ENCODE assay signal across 23 cellular contexts in the genomic region with DNA sequence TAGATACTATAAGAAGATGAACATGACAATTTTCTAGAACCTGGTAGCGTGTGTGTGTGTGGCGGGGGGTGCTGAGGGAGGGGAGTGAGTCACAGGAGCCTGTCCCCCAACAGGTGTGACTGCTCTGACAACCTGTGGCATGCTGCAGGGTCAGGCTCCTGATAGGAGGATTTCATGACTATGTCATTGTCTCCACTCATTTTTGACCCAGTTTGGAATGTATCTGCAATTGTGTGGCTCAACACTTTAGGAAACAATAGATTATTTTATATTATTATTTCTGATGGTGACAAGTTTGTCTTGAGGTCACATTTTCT. TPM values are rescaled to one million over a fixed set of nuclear protein-coding genes. Genes with fewer than 3 reads are reported as not detected.
DNase-seq lines count a peak whose midpoint lies in the region; ATAC-seq, FAIRE-seq and TF ChIP-seq lines count a peak whose summit lies in the region.
"Had no signal": no experiment of that assay in that cellular context is flagged by ENCODE, and none has a peak within 500 bp of the region (broad histone marks: within the 10 kb centered on the region; RNA-seq: fewer than 3 reads in every experiment).

No MANE protein-coding gene starts in this region.

- no peaks in the 10 kb centered on the region for H3K4me1 ChIP-seq in GM23338 (ENCODE audit: insufficient read depth)
- H3K4me1 ChIP-seq in PC-3 (ENCODE audit: insufficient read depth, low read length), result peaks cover 14% of the 10 kb centered on the region
- H3K4me1 ChIP-seq in HepG2 (ENCODE audit: insufficient read depth, low read length), result peaks cover 34% of the 10 kb centered on the region
- H3K4me1 ChIP-seq in A673 (ENCODE audit: insufficient read depth, low read length, poor library complexity, severe bottlenecking), result no peaks in the 10 kb centered on the region

- no peak for FAIRE-seq in HepG2 (lab: Jason Lieb, UNC)
- FAIRE-seq: A549 had no signal

- H2AFZ ChIP-seq in GM23338, result no peak overlapping the region
- H2AFZ ChIP-seq in PC-3 (ENCODE audit: low read length), result no peak overlapping the region
- no peak overlapping the region for H2AFZ ChIP-seq in HepG2 (ENCODE audit: low read length)
- H2AFZ ChIP-seq: GM23248 had no signal

- H3K36me3 Mint-ChIP-seq in GM23338 (ENCODE audit: low read depth) (0 out of 3 replicates have a peak, but pooled peaks cover 3% of the 10 kb centered on the region), osteocyte (ENCODE audit: unreplicated experiment) (peaks cover 32% of the 10 kb centered on the region), glutamatergic neuron (ENCODE audit: unreplicated experiment) (no peaks in the 10 kb centered on the region)
- H3K36me3 Mint-ChIP-seq: CD8-positive, alpha-beta memory T cell had no signal

- TF ChIP-seq CTCF in GM23338 (conservative IDR thresholded peaks at IDR 0.05; ENCODE audit: low read depth in 2 of 2) (no peak), PC-3 (conservative IDR thresholded peaks at IDR 0.05; ENCODE audit: low read depth, low read length) (no peak), HepG2 (CRISPR knock-in tag; IDR thresholded peaks at IDR 0.05) (no peak), osteocyte (IDR thresholded peaks at IDR 0.05) (no peak), glutamatergic neuron (IDR thresholded peaks at IDR 0.05; ENCODE audit: partially characterized antibody, unreplicated experiment) (no peak), A673 (conservative IDR thresholded peaks at IDR 0.05; ENCODE audit: low read depth, low read length) (no peak)

- H3K4me3 Mint-ChIP-seq in GM23338 (no peak overlapping the region), osteocyte (ENCODE audit: unreplicated experiment) (no peak overlapping the region), glutamatergic neuron (ENCODE audit: unreplicated experiment) (no peak overlapping the region)
- H3K4me3 Mint-ChIP-seq: B cell; CD8-positive, alpha-beta memory T cell; H9; HFFc6 had no signal

- H3K9me2 ChIP-seq in GM23338 (ENCODE audit: insufficient read depth) (no peaks in the 10 kb centered on the region), PC-3 (replicated peaks; ENCODE audit: low read length) (no peaks in the 10 kb centered on the region)

- H3K9me3 ChIP-seq in PC-3 (ENCODE audit: low read length) (no peaks in the 10 kb centered on the region), HepG2 (ENCODE audit: low read length) (no peaks in the 10 kb centered on the region), A673 (ENCODE audit: low read depth, low read length, poor library complexity, severe bottlenecking) (no peaks in the 10 kb centered on the region)
- H3K9me3 ChIP-seq: A549 had no signal

- no peak overlapping the region for H3K27ac Mint-ChIP-seq in GM23338
- H3K27ac Mint-ChIP-seq in osteocyte (ENCODE audit: unreplicated experiment), result no peak overlapping the region
- H3K27ac Mint-ChIP-seq in glutamatergic neuron (ENCODE audit: unreplicated experiment), result no peak overlapping the region
- H3K27ac Mint-ChIP-seq: B cell, H9, HFFc6 had no signal

- H3K27me3 ChIP-seq in GM23338 (ENCODE audit: insufficient read depth), result no peaks in the 10 kb centered on the region
- H3K27me3 ChIP-seq in PC-3 (ENCODE audit: low read length), result no peaks in the 10 kb centered on the region
- H3K27me3 ChIP-seq in HepG2 (ENCODE audit: control insufficient read depth in 1 of 2, insufficient read depth in 2 of 2, low read length in 2 of 2), result no peaks in the 10 kb centered on the region
- no peaks in the 10 kb centered on the region for H3K27me3 ChIP-seq in A673 (replicated peaks; ENCODE audit: insufficient read depth, low read depth, low read length, poor library complexity)

- 0 out of 2 replicates have a peak, but pooled peaks cover 3% of the 10 kb centered on the region for H3K36me3 ChIP-seq in GM23338 (ENCODE audit: insufficient read depth)
- H3K36me3 ChIP-seq in PC-3 (ENCODE audit: low read depth, low read length), result no peaks in the 10 kb centered on the region
- peaks cover 25 to 47% of the 10 kb centered on the region in 2 experiments for H3K36me3 ChIP-seq in HepG2 (replicated peaks in 1 of 2; ENCODE audit: control insufficient read depth in 1 of 2, insufficient read depth in 2 of 2, low read length in 2 of 2)
- no peaks in the 10 kb centered on the region for H3K36me3 ChIP-seq in A673 (ENCODE audit: insufficient read depth, low read length, poor library complexity, severe bottlenecking)

- H3K9me3 Mint-ChIP-seq in GM23338 (no peaks in the 10 kb centered on the region), osteocyte (ENCODE audit: unreplicated experiment) (no peaks in the 10 kb centered on the region), glutamatergic neuron (ENCODE audit: unreplicated experiment) (no peaks in the 10 kb centered on the region)
- H3K9me3 Mint-ChIP-seq: CD8-positive, alpha-beta memory T cell; H9; HFFc6 had no signal

- no peaks in the 10 kb centered on the region for H3F3A ChIP-seq in GM23338 (replicated peaks; ENCODE audit: low read depth)
- H3F3A ChIP-seq in PC-3 (ENCODE audit: low read length, unreplicated experiment), result no peaks in the 10 kb centered on the region

- no TSS peak for BruUV-seq in PC-3 (replicated peaks; lab: Mats Ljungman, UMichigan)
- BruUV-seq in HepG2 (replicated peaks; lab: Mats Ljungman, UMichigan), result no TSS peak
- no TSS peak for BruUV-seq in A673 (replicated peaks; lab: Mats Ljungman, UMichigan)

- 0 out of 2 replicates have a peak overlapping the region, but pooled peaks have one; percentile 26 for H3K27ac ChIP-seq in GM23338 (ENCODE audit: low read depth)
- peak overlapping the region; percentile 21; the same call in 1 of the 2 replicates for H3K27ac ChIP-seq in PC-3 (ENCODE audit: low read length)
- peak overlapping the region; percentile 48 for H3K27ac ChIP-seq in HepG2 (ENCODE audit: extremely low read length, insufficient read depth, low read length)
- no peak overlapping the region for H3K27ac ChIP-seq in A673 (ENCODE audit: low read depth, low read length, poor library complexity, severe bottlenecking)
- H3K27ac ChIP-seq: A549, GM23248 had no signal

- H3K4me2 ChIP-seq in GM23338 (no peak overlapping the region), PC-3 (ENCODE audit: low read length) (0 out of 2 replicates have a peak overlapping the region, but pooled peaks have one; percentile 21), HepG2 (ENCODE audit: low read depth, low read length) (no peak overlapping the region)
- H3K4me2 ChIP-seq: A549 had no signal

- no peak for DNase-seq in GM23338 (ENCODE audit: low spot score)
- DNase-seq in PC-3, result peak; percentile 44
- DNase-seq in HepG2 (ENCODE audit: low spot score), result no peak
- peak; percentile 44 for DNase-seq in osteocyte (ENCODE audit: extremely low spot score, unreplicated experiment)
- DNase-seq in glutamatergic neuron, result no peak
- DNase-seq in A673 (ENCODE audit: low spot score), result no peak
- no peak for DNase-seq in stimulated activated CD4-positive, alpha-beta T cell treated with anti-CD3 and anti-CD28 coated beads, Interleukin-1b, Interleukin-23, amount 100 ng/mL, for 48 hours
- DNase-seq: CD8-positive, alpha-beta memory T cell; GM23248; H9; HFFc6; Karpas-422; NCI-H1092 treated with DMSO at 0.1 percent for 48 hours; NCI-H1436; NCI-H187; NCI-H2081 treated with DMSO at 0.1 percent for 48 hours; NCI-H2171 treated with DMSO at 0.1 percent for 48 hours; NCI-H524; NCI-H774 had no signal

- 87% methylated on average over 2 of the region's 2 CpGs for WGBS in HepG2 (ENCODE audit: low lambda C conversion rate)

- CTCF ChIA-PET in PC-3 (lab: Charles Lee) (no interaction called here), HepG2 (lab: Yijun Ruan, JAX; ENCODE audit: low intra/inter-chr PET ratio, low total read pairs) (no interaction called here), A673 (lab: Charles Lee) (no interaction called here)

- H3K4me1 Mint-ChIP-seq in GM23338 (peaks cover 9% of the 10 kb centered on the region), osteocyte (ENCODE audit: unreplicated experiment) (no peaks in the 10 kb centered on the region), glutamatergic neuron (ENCODE audit: low read depth, unreplicated experiment) (no peaks in the 10 kb centered on the region)
- H3K4me1 Mint-ChIP-seq: B cell; CD8-positive, alpha-beta memory T cell; H9 had no signal

- H3K79me2 ChIP-seq in GM23338 (replicated peaks; ENCODE audit: insufficient read depth), result no peaks in the 10 kb centered on the region
- no peaks in the 10 kb centered on the region for H3K79me2 ChIP-seq in PC-3 (ENCODE audit: low read length)
- H3K79me2 ChIP-seq in HepG2 (ENCODE audit: insufficient read depth, low read length), result no peaks in the 10 kb centered on the region

- TF ChIP-seq POLR2A in HepG2 (IDR thresholded peaks at IDR 0.05; ENCODE audit: insufficient read depth in 1 of 2, low read depth in 2 of 2, low read length in 2 of 2), result no peak

- in situ Hi-C loops in HepG2 (cut with HindIII; ENCODE audit: extremely low pct_ligation_motif_present, low pct_unique_long_range_greater_than_20kb), result no loop called here

- H3K4me3 ChIP-seq in GM23338 (no peak overlapping the region), PC-3 (ENCODE audit: low read length) (no peak overlapping the region), HepG2 (replicated peaks in 1 of 3; ENCODE audit: insufficient read depth in 1 of 3, low read depth in 2 of 3, low read length in 3 of 3) (no peak overlapping the region), A673 (ENCODE audit: low read depth, low read length, poor library complexity, severe bottlenecking) (no peak overlapping the region)
- H3K4me3 ChIP-seq: A549, GM23248 had no signal

- intact Hi-C loops in PC-3 (cut with micrococcal nuclease), result no loop called here
- intact Hi-C loops in HepG2 (cut with micrococcal nuclease; ENCODE audit: unreplicated experiment), result no loop called here
- intact Hi-C loops in A673 (cut with micrococcal nuclease; ENCODE audit: unreplicated experiment), result no loop called here

- TF ChIP-seq RAD21 in HepG2 (CRISPR knock-in tag; IDR thresholded peaks at IDR 0.05), result no peak

- H4K20me1 ChIP-seq in GM23338 (replicated peaks; ENCODE audit: insufficient read depth) (peaks cover under 1% of the 10 kb centered on the region; the same call in 1 of the 2 replicates), PC-3 (ENCODE audit: low read length) (no peaks in the 10 kb centered on the region), HepG2 (ENCODE audit: insufficient read depth, low read length) (no peaks in the 10 kb centered on the region)

- H3K9ac ChIP-seq in PC-3 (ENCODE audit: low read length), result no peak overlapping the region
- no peak overlapping the region for H3K9ac ChIP-seq in HepG2 (ENCODE audit: insufficient read depth, low read depth, low read length)
- H3K9ac ChIP-seq: GM23248 had no signal

- ATAC-seq in GM23338, result no peak
- ATAC-seq in PC-3, result peak; percentile 32
- ATAC-seq in HepG2, result no peak
- ATAC-seq in HG03469 (IDR thresholded peaks at IDR 0.05; ENCODE audit: unreplicated experiment), result no peak
- ATAC-seq: A549, SK-N-SH treated with all-trans-retinoic acid at 6 μM for 48 hours had no signal

- peaks cover 8% of the 10 kb centered on the region for H3K27me3 Mint-ChIP-seq in GM23338 (ENCODE audit: insufficient read depth, low read depth, poor library complexity)
- H3K27me3 Mint-ChIP-seq in osteocyte (ENCODE audit: unreplicated experiment), result no peaks in the 10 kb centered on the region
- H3K27me3 Mint-ChIP-seq in glutamatergic neuron (ENCODE audit: unreplicated experiment), result peaks cover 2% of the 10 kb centered on the region

- POLR2A ChIA-PET in PC-3 (lab: Charles Lee; ENCODE audit: unreplicated experiment) (interaction anchor here (0.6 kb wide), 1 partner anchor 642 kb away, joined by 5 read pairs; no protein-coding TSS in a partner anchor), HepG2 (lab: Yijun Ruan, JAX) (interaction anchor here (1.3 kb wide), 1 partner anchor 126 kb away, joined by 3 read pairs; no protein-coding TSS in a partner anchor), A673 (lab: Charles Lee; ENCODE audit: low non-redundant PET) (interaction anchor here (0.7 kb wide), 1 partner anchor 36 kb away, joined by 10 read pairs; no protein-coding TSS in a partner anchor)

- TF ChIP-seq EP300 in HepG2 (IDR thresholded peaks at IDR 0.05; ENCODE audit: low read depth in 2 of 2, low read length in 2 of 2), result no peak
- no peak for TF ChIP-seq EP300 in HepG2 (CRISPR knock-in tag; IDR thresholded peaks at IDR 0.05; ENCODE audit: borderline replicate concordance)

RNA-seq across cellular contexts. Expression of a gene that starts 9.3 kb away (rescaled TPM):
- 4.2 and 9.8 TPM in 2 replicates for total RNA-seq in GM23338 (2014; rRNA removed; shearing (Covaris generic))
- polyA plus RNA-seq in GM23338 (2016; fragmentation: Nextera tagmentation; extraction: Ambion mirVana) (2.7 and 3.4 TPM in 2 replicates), HepG2 (2011; rRNA removed) (5.3 and 7.5 TPM in 2 replicates)
- total RNA-seq in PC-3 (2014; rRNA removed) (0.44 and 1.8 TPM in 2 replicates), HepG2 (2016; rRNA removed; fragmentation: Illumina TruSeq; extraction: Trizol) (3.2 and 4.0 TPM in 2 replicates), osteocyte (2.3 and 2.7 TPM in 2 replicates), glutamatergic neuron (ENCODE audit: unreplicated experiment) (3.2 TPM), A673 (2021) (2.9 and 4.2 TPM in 2 replicates)
- 4.3 and 5.3 TPM in 2 replicates for total RNA-seq in HepG2 (2016; cell fraction: cytosol; rRNA removed; fragmentation: Illumina TruSeq; extraction: Trizol; ENCODE audit: low read depth)
- 2.3 and 4.1 TPM in 2 replicates for total RNA-seq in HepG2 (2016; cell fraction: insoluble cytoplasmic fraction; rRNA removed; fragmentation: Illumina TruSeq; extraction: Trizol)
- total RNA-seq in HepG2 (2016; cell fraction: membrane; rRNA removed; fragmentation: Illumina TruSeq; extraction: Trizol), result 3.3 and 5.4 TPM in 2 replicates
- total RNA-seq in HepG2 (2016; cell fraction: nucleus; rRNA removed; fragmentation: Illumina TruSeq; extraction: Trizol), result 2.0 and 2.1 TPM in 2 replicates
- 5.6 and 9.0 TPM in 2 replicates for polyA plus RNA-seq in HepG2 (2011; cell fraction: cytosol; rRNA removed)
- polyA plus RNA-seq in HepG2 (2011; cell fraction: nucleus; rRNA removed), result 8.6 and 9.9 TPM in 2 replicates
- 2.1 and 2.6 TPM in 2 replicates for polyA plus RNA-seq in HepG2 (2012)
- polyA plus RNA-seq in HepG2 (2016; cell fraction: cytosol; fragmentation: Illumina TruSeq; extraction: Trizol; ENCODE audit: low read depth), result 4.2 and 6.5 TPM in 2 replicates
- polyA plus RNA-seq in HepG2 (2016; cell fraction: insoluble cytoplasmic fraction; fragmentation: Illumina TruSeq; extraction: Trizol; ENCODE audit: low read depth), result 2.0 and 2.3 TPM in 2 replicates
- 3.5 and 5.1 TPM in 2 replicates for polyA plus RNA-seq in HepG2 (2016; cell fraction: membrane; fragmentation: Illumina TruSeq; extraction: Trizol; ENCODE audit: low read depth)
- 2.0 and 2.9 TPM in 2 replicates for polyA plus RNA-seq in HepG2 (2016; cell fraction: nucleus; fragmentation: Illumina TruSeq; extraction: Trizol; ENCODE audit: insufficient read depth, low read depth)
- 1.2 and 3.8 TPM in 2 replicates for polyA minus RNA-seq in HepG2 (2011; rRNA and poly(A)+ RNA removed; ENCODE audit: low replicate concordance)
- 0.89 TPM in 1 of 2 replicates, not detected in the other for polyA minus RNA-seq in HepG2 (2011; cell fraction: cytosol; rRNA and poly(A)+ RNA removed)
- 6.2 and 7.3 TPM in 2 replicates for polyA minus RNA-seq in HepG2 (2011; cell fraction: nucleus; rRNA and poly(A)+ RNA removed)

RNA-seq across cellular contexts. Expression of a gene that starts 48.1 kb away (rescaled TPM):
- 21.3 and 24.4 TPM in 2 replicates for total RNA-seq in GM23338 (2014; rRNA removed; shearing (Covaris generic))
- polyA plus RNA-seq in GM23338 (2016; fragmentation: Nextera tagmentation; extraction: Ambion mirVana) (15.3 and 16.0 TPM in 2 replicates), HepG2 (2011; rRNA removed) (12.4 and 12.8 TPM in 2 replicates)
- total RNA-seq in PC-3 (2014; rRNA removed) (16.9 and 18.5 TPM in 2 replicates), HepG2 (2016; rRNA removed; fragmentation: Illumina TruSeq; extraction: Trizol) (10.1 and 11.4 TPM in 2 replicates), osteocyte (21.8 and 22.8 TPM in 2 replicates), glutamatergic neuron (ENCODE audit: unreplicated experiment) (73.0 TPM), A673 (2021) (1.1 and 4.1 TPM in 2 replicates)
- total RNA-seq in HepG2 (2016; cell fraction: cytosol; rRNA removed; fragmentation: Illumina TruSeq; extraction: Trizol; ENCODE audit: low read depth), result 2.1 and 3.6 TPM in 2 replicates
- 9.3 and 12.3 TPM in 2 replicates for total RNA-seq in HepG2 (2016; cell fraction: insoluble cytoplasmic fraction; rRNA removed; fragmentation: Illumina TruSeq; extraction: Trizol)
- 4.6 and 5.7 TPM in 2 replicates for total RNA-seq in HepG2 (2016; cell fraction: membrane; rRNA removed; fragmentation: Illumina TruSeq; extraction: Trizol)
- 8.0 and 8.9 TPM in 2 replicates for total RNA-seq in HepG2 (2016; cell fraction: nucleus; rRNA removed; fragmentation: Illumina TruSeq; extraction: Trizol)
- 7.2 and 10.7 TPM in 2 replicates for polyA plus RNA-seq in HepG2 (2011; cell fraction: cytosol; rRNA removed)
- polyA plus RNA-seq in HepG2 (2011; cell fraction: nucleus; rRNA removed), result 30.9 and 33.2 TPM in 2 replicates
- polyA plus RNA-seq in HepG2 (2012), result 10.6 and 11.1 TPM in 2 replicates
- 2.2 and 2.7 TPM in 2 replicates for polyA plus RNA-seq in HepG2 (2016; cell fraction: cytosol; fragmentation: Illumina TruSeq; extraction: Trizol; ENCODE audit: low read depth)
- 6.8 and 9.0 TPM in 2 replicates for polyA plus RNA-seq in HepG2 (2016; cell fraction: insoluble cytoplasmic fraction; fragmentation: Illumina TruSeq; extraction: Trizol; ENCODE audit: low read depth)
- 3.9 and 5.6 TPM in 2 replicates for polyA plus RNA-seq in HepG2 (2016; cell fraction: membrane; fragmentation: Illumina TruSeq; extraction: Trizol; ENCODE audit: low read depth)
- polyA plus RNA-seq in HepG2 (2016; cell fraction: nucleus; fragmentation: Illumina TruSeq; extraction: Trizol; ENCODE audit: insufficient read depth, low read depth), result 13.4 and 22.2 TPM in 2 replicates
- polyA minus RNA-seq in HepG2 (2011; rRNA and poly(A)+ RNA removed; ENCODE audit: low replicate concordance), result 2.2 and 34.5 TPM in 2 replicates
- 11.5 and 15.0 TPM in 2 replicates for polyA minus RNA-seq in HepG2 (2011; cell fraction: cytosol; rRNA and poly(A)+ RNA removed)
- polyA minus RNA-seq in HepG2 (2011; cell fraction: nucleus; rRNA and poly(A)+ RNA removed), result 8.4 and 11.8 TPM in 2 replicates

RNA-seq across cellular contexts. Expression of a gene that starts 57.7 kb away (rescaled TPM):
- total RNA-seq in GM23338 (2014; rRNA removed; shearing (Covaris generic)), result 0.19 and 0.31 TPM in 2 replicates
- 0.66 and 0.71 TPM in 2 replicates for polyA plus RNA-seq in GM23338 (2016; fragmentation: Nextera tagmentation; extraction: Ambion mirVana)
- total RNA-seq in PC-3 (2014; rRNA removed), result not detected in 2 replicates
- not detected in 2 replicates for total RNA-seq in HepG2 (2016; rRNA removed; fragmentation: Illumina TruSeq; extraction: Trizol)
- not detected in 2 replicates for total RNA-seq in HepG2 (2016; cell fraction: cytosol; rRNA removed; fragmentation: Illumina TruSeq; extraction: Trizol; ENCODE audit: low read depth)
- total RNA-seq in HepG2 (2016; cell fraction: insoluble cytoplasmic fraction; rRNA removed; fragmentation: Illumina TruSeq; extraction: Trizol), result not detected in 2 replicates
- total RNA-seq in HepG2 (2016; cell fraction: membrane; rRNA removed; fragmentation: Illumina TruSeq; extraction: Trizol), result not detected in 2 replicates
- total RNA-seq in HepG2 (2016; cell fraction: nucleus; rRNA removed; fragmentation: Illumina TruSeq; extraction: Trizol), result not detected in 2 replicates
- 0.09 and 0.13 TPM in 2 replicates for polyA plus RNA-seq in HepG2 (2011; rRNA removed)
- 0.01 TPM in 1 of 2 replicates, not detected in the other for polyA plus RNA-seq in HepG2 (2011; cell fraction: cytosol; rRNA removed)
- polyA plus RNA-seq in HepG2 (2011; cell fraction: nucleus; rRNA removed), result 0.56 and 0.99 TPM in 2 replicates
- polyA plus RNA-seq in HepG2 (2012), result 0.47 and 0.54 TPM in 2 replicates
- not detected in 2 replicates for polyA plus RNA-seq in HepG2 (2016; cell fraction: cytosol; fragmentation: Illumina TruSeq; extraction: Trizol; ENCODE audit: low read depth)
- polyA plus RNA-seq in HepG2 (2016; cell fraction: insoluble cytoplasmic fraction; fragmentation: Illumina TruSeq; extraction: Trizol; ENCODE audit: low read depth), result not detected in 2 replicates
- polyA plus RNA-seq in HepG2 (2016; cell fraction: membrane; fragmentation: Illumina TruSeq; extraction: Trizol; ENCODE audit: low read depth), result not detected in 2 replicates
- not detected in 2 replicates for polyA plus RNA-seq in HepG2 (2016; cell fraction: nucleus; fragmentation: Illumina TruSeq; extraction: Trizol; ENCODE audit: insufficient read depth, low read depth)
- polyA minus RNA-seq in HepG2 (2011; rRNA and poly(A)+ RNA removed; ENCODE audit: low replicate concordance), result 0.40 TPM in 1 of 2 replicates, not detected in the other
- not detected in 2 replicates for polyA minus RNA-seq in HepG2 (2011; cell fraction: cytosol; rRNA and poly(A)+ RNA removed)
- 0.77 and 0.99 TPM in 2 replicates for polyA minus RNA-seq in HepG2 (2011; cell fraction: nucleus; rRNA and poly(A)+ RNA removed)
- 0.24 and 0.62 TPM in 2 replicates for total RNA-seq in osteocyte
- 0.42 TPM for total RNA-seq in glutamatergic neuron (ENCODE audit: unreplicated experiment)
- total RNA-seq in A673 (2021), result not detected in 2 replicates
- total RNA-seq: GM23248 had no signal

Comparison
In these comparisons a context has a peak if more than half of its experiments do, and no peak if none do; other contexts are left out.
1. DNase-seq: peak in PC-3 (single experiment) and osteocyte (single experiment); none in GM23338 (single experiment), HepG2 (single experiment), glutamatergic neuron (single experiment), A673 (single experiment) and stimulated activated CD4-positive, alpha-beta T cell treated with anti-CD3 and anti-CD28 coated beads, Interleukin-1b, Interleukin-23, amount 100 ng/mL, for 48 hours (single experiment).